In genomic region chr6:32845381-32845884, GRCh38 we compare ENCODE assay signal across 11 cellular contexts. TPM values are rescaled to one million over a fixed set of nuclear protein-coding genes. Genes with fewer than 3 reads are reported as not detected.
DNase-seq lines count a peak whose midpoint lies in the region; ATAC-seq and TF ChIP-seq lines count a peak whose summit lies in the region.
"Had no signal": no experiment of that assay in that cellular context is flagged by ENCODE, and none has a peak within 500 bp of the region (broad histone marks: within the 10 kb centered on the region; RNA-seq: fewer than 3 reads in every experiment).

No MANE protein-coding gene starts in this region.

- no peak overlapping the region for H3K4me3 ChIP-seq in hepatocyte
- H3K4me3 ChIP-seq in subcutaneous abdominal adipose tissue (ENCODE audit: low read depth in 1 of 5, low read length in 5 of 5) = peak overlapping the region in 4 of 5 donors; percentile 27 to 94 (median 84)

- no peaks in the 10 kb centered on the region for H3K9me2 ChIP-seq in hepatocyte (replicated peaks; ENCODE audit: insufficient read depth)

- no peaks in the 10 kb centered on the region for H3K79me2 ChIP-seq in hepatocyte

- H2AFZ ChIP-seq in hepatocyte = no peak overlapping the region

- no peak for TF ChIP-seq CTCF in hepatocyte (IDR thresholded peaks at IDR 0.05; ENCODE audit: poor library complexity)

- H3K36me3 ChIP-seq in hepatocyte (replicated peaks; ENCODE audit: insufficient read depth, low read depth) (no peaks in the 10 kb centered on the region), subcutaneous abdominal adipose tissue (ENCODE audit: control insufficient read depth in 5 of 5, insufficient read depth in 5 of 5, low read length in 5 of 5) (peaks cover 5 to 70% (median 58%) of the 10 kb centered on the region in 5 donors)

- H3K27me3 ChIP-seq in hepatocyte (no peaks in the 10 kb centered on the region), subcutaneous abdominal adipose tissue (ENCODE audit: control insufficient read depth in 5 of 5, insufficient read depth in 4 of 5, low read length in 5 of 5) (no peaks in the 10 kb centered on the region)

- H4K20me1 ChIP-seq in hepatocyte (ENCODE audit: insufficient read depth, poor library complexity, severe bottlenecking) = no peaks in the 10 kb centered on the region

- H3K9ac ChIP-seq in subcutaneous abdominal adipose tissue (ENCODE audit: low read length in 5 of 5) = no peak overlapping the region

- DNase-seq in DMS79 treated with DMSO at 0.1 percent for 48 hours (lab: John Stamatoyannopoulos, UW) (peak; percentile 33), DMS79 (lab: John Stamatoyannopoulos, UW) (no peak), UCSD-AML1 (lab: John Stamatoyannopoulos, UW; ENCODE audit: unreplicated experiment) (peak; percentile 48), hepatocyte (ENCODE audit: low spot score) (no peak), cerebellar cortex (ENCODE audit: low spot score) (no peak)

- no peak overlapping the region for H3K27ac ChIP-seq in hepatocyte
- peak overlapping the region; percentile 96 for H3K27ac ChIP-seq in subcutaneous abdominal adipose tissue (ENCODE audit: low read depth, low read length)

- H3K4me1 ChIP-seq in hepatocyte (ENCODE audit: insufficient read depth) = no peaks in the 10 kb centered on the region
- H3K4me1 ChIP-seq in subcutaneous abdominal adipose tissue (ENCODE audit: control insufficient read depth in 5 of 5, insufficient read depth in 5 of 5, low read length in 5 of 5) = peaks cover 0 to 63% (median 34%) of the 10 kb centered on the region in 5 donors

- 89% methylated on average over 10 of the region's 10 CpGs for WGBS in hepatocyte (ENCODE audit: low lambda C conversion rate, missing lambda C conversion rate)

- peak overlapping the region; percentile 91 for H3K4me2 ChIP-seq in hepatocyte

- ATAC-seq in GM18907 (IDR thresholded peaks at IDR 0.05; ENCODE audit: unreplicated experiment) = no peak
- ATAC-seq in esophagus mucosa = no peak

- no peaks in the 10 kb centered on the region for H3K9me3 ChIP-seq in hepatocyte (ENCODE audit: low read depth)
- no peaks in the 10 kb centered on the region for H3K9me3 ChIP-seq in subcutaneous abdominal adipose tissue (ENCODE audit: control insufficient read depth in 5 of 5, low read length in 5 of 5)

RNA-seq across cellular contexts. Expression of gene PSMB8, which starts 1.6 kb away (rescaled TPM):
- total RNA-seq in hepatocyte (19.1 and 25.7 TPM in 2 replicates), esophagus mucosa (33.0 TPM)
- 18.6 and 36.7 TPM in 2 replicates for polyA plus RNA-seq in hepatocyte

RNA-seq across cellular contexts. Expression of gene TAP2, which starts 6.9 kb away (rescaled TPM):
- total RNA-seq in hepatocyte (5.9 and 11.7 TPM in 2 replicates), esophagus mucosa (23.1 TPM)
- polyA plus RNA-seq in hepatocyte = 1.2 and 1.7 TPM in 2 replicates

RNA-seq across cellular contexts. Expression of gene TAP1, which starts 8.1 kb away (rescaled TPM):
- 13.7 and 15.2 TPM in 2 replicates for total RNA-seq in hepatocyte
- polyA plus RNA-seq in hepatocyte = 11.0 and 14.1 TPM in 2 replicates
- 26.0 TPM for total RNA-seq in esophagus mucosa

RNA-seq across cellular contexts. Expression of gene PSMB9, which starts 8.6 kb away (rescaled TPM):
- total RNA-seq in hepatocyte (1.3 TPM in 1 of 2 replicates, not detected in the other), esophagus mucosa (11.7 TPM)
- 3.1 and 3.3 TPM in 2 replicates for polyA plus RNA-seq in hepatocyte

RNA-seq across cellular contexts. Expression of gene HLA-DOB, which starts 28.6 kb away (rescaled TPM):
- total RNA-seq in hepatocyte = not detected in 2 replicates
- polyA plus RNA-seq in hepatocyte = 0.94 TPM in 1 of 2 replicates, not detected in the other
- total RNA-seq in esophagus mucosa = 0.52 TPM
- total RNA-seq: A172, lung microvascular endothelial cell, temporal lobe had no signal

Comparison
In these comparisons a context has a peak if more than half of its experiments do, and no peak if none do; other contexts are left out.
1. DNase-seq: peak in DMS79 treated with DMSO at 0.1 percent for 48 hours (single experiment) and UCSD-AML1 (single experiment); none in DMS79 (single experiment), hepatocyte (single experiment) and cerebellar cortex (single experiment).